11 cellular contexts compared by ENCODE assay signal in genomic region chr14:100069161-100069800, GRCh38. TPM values are rescaled to one million over a fixed set of nuclear protein-coding genes. Genes with fewer than 3 reads are reported as not detected.
DNase-seq lines count a peak whose midpoint lies in the region; ATAC-seq and TF ChIP-seq lines count a peak whose summit lies in the region.
"Had no signal": no experiment of that assay in that cellular context is flagged by ENCODE, and none has a peak within 500 bp of the region (broad histone marks: within the 10 kb centered on the region; RNA-seq: fewer than 3 reads in every experiment).

No MANE protein-coding gene starts in this region.

- peaks cover 63% of the 10 kb centered on the region for H3K4me1 Mint-ChIP-seq in activated CD4-positive, alpha-beta T cell treated with anti-CD3 and anti-CD28 coated beads for 36 hours
- peaks cover 18% of the 10 kb centered on the region for H3K4me1 Mint-ChIP-seq in endodermal cell

- H3K4me3 ChIP-seq in PC-3 (ENCODE audit: low read length): no peak overlapping the region
- no peak overlapping the region for H3K4me3 ChIP-seq in endodermal cell (ENCODE audit: low read length)
- peak overlapping the region; percentile 73 for H3K4me3 ChIP-seq in thymus (ENCODE audit: low read length)
- H3K4me3 ChIP-seq in smooth muscle cell: no peak overlapping the region

- TF ChIP-seq POLR2A in GM18505 (IDR thresholded peaks at IDR 0.05; ENCODE audit: borderline replicate concordance, extremely low read depth, insufficient read depth, insufficient read length): no peak

- H3K4me1 ChIP-seq in PC-3 (ENCODE audit: insufficient read depth, low read length): peaks cover 33% of the 10 kb centered on the region
- no peaks in the 10 kb centered on the region for H3K4me1 ChIP-seq in endodermal cell (ENCODE audit: control insufficient read depth, insufficient read depth, low read length)
- peaks cover 52% of the 10 kb centered on the region for H3K4me1 ChIP-seq in thymus (ENCODE audit: control insufficient read depth, insufficient read depth, low read length)
- H3K4me1 ChIP-seq in smooth muscle cell (ENCODE audit: low read depth): no peaks in the 10 kb centered on the region

- peak overlapping the region; percentile 99 for H3K27ac Mint-ChIP-seq in activated CD4-positive, alpha-beta T cell treated with anti-CD3 and anti-CD28 coated beads for 36 hours
- H3K27ac Mint-ChIP-seq in endodermal cell: peak overlapping the region; percentile 52

- H3K4me3 Mint-ChIP-seq in activated CD4-positive, alpha-beta T cell treated with anti-CD3 and anti-CD28 coated beads for 36 hours: peak overlapping the region; percentile 75
- H3K4me3 Mint-ChIP-seq in endodermal cell: no peak overlapping the region

- H4K20me1 ChIP-seq in PC-3 (ENCODE audit: low read length) (no peaks in the 10 kb centered on the region), smooth muscle cell (ENCODE audit: low read depth) (peaks cover 82% of the 10 kb centered on the region)

- POLR2A ChIA-PET in activated CD4-positive, alpha-beta T cell treated with anti-CD3 and anti-CD28 coated beads for 36 hours (lab: Charles Lee): interaction anchor here (0.7 to 12.0 kb wide), 4 partner anchors 11 to 206 kb away, joined by 3 to 162 read pairs (median 30); no protein-coding TSS in a partner anchor
- POLR2A ChIA-PET in PC-3 (lab: Charles Lee; ENCODE audit: unreplicated experiment): no interaction called here

- no peaks in the 10 kb centered on the region for H3K36me3 ChIP-seq in PC-3 (ENCODE audit: low read depth, low read length)
- no peaks in the 10 kb centered on the region for H3K36me3 ChIP-seq in endodermal cell (ENCODE audit: control insufficient read depth, insufficient read depth, low read length)
- H3K36me3 ChIP-seq in thymus (ENCODE audit: control insufficient read depth, insufficient read depth): peaks cover 3% of the 10 kb centered on the region
- no peaks in the 10 kb centered on the region for H3K36me3 ChIP-seq in smooth muscle cell (ENCODE audit: low read depth)

- H3F3A ChIP-seq in PC-3 (ENCODE audit: low read length, unreplicated experiment) (no peaks in the 10 kb centered on the region), smooth muscle cell (ENCODE audit: low read depth) (no peaks in the 10 kb centered on the region)

- H3K9me3 ChIP-seq in PC-3 (ENCODE audit: low read length) (no peaks in the 10 kb centered on the region), endodermal cell (ENCODE audit: control insufficient read depth, low read length) (no peaks in the 10 kb centered on the region), thymus (ENCODE audit: control insufficient read depth) (no peaks in the 10 kb centered on the region), smooth muscle cell (replicated peaks; ENCODE audit: low read depth) (no peaks in the 10 kb centered on the region)
- H3K9me3 ChIP-seq: psoas muscle had no signal

- no TSS peak for BruUV-seq in PC-3 (replicated peaks; lab: Mats Ljungman, UMichigan)

- no peaks in the 10 kb centered on the region for H3K27me3 Mint-ChIP-seq in activated CD4-positive, alpha-beta T cell treated with anti-CD3 and anti-CD28 coated beads for 36 hours
- H3K27me3 Mint-ChIP-seq in endodermal cell (ENCODE audit: insufficient read depth): no peaks in the 10 kb centered on the region

- H3K79me2 ChIP-seq in PC-3 (ENCODE audit: low read length): peaks cover 6% of the 10 kb centered on the region
- H3K79me2 ChIP-seq in smooth muscle cell (ENCODE audit: low read depth): peaks cover 25% of the 10 kb centered on the region

- no peaks in the 10 kb centered on the region for H3K9me2 ChIP-seq in PC-3 (replicated peaks; ENCODE audit: low read length)

- H3K4me2 ChIP-seq in PC-3 (ENCODE audit: low read length) (peak overlapping the region; percentile 9), smooth muscle cell (no peak overlapping the region)

- no peaks in the 10 kb centered on the region for H3K9me3 Mint-ChIP-seq in activated CD4-positive, alpha-beta T cell treated with anti-CD3 and anti-CD28 coated beads for 36 hours (ENCODE audit: low read depth)
- no peaks in the 10 kb centered on the region for H3K9me3 Mint-ChIP-seq in endodermal cell

- H2AFZ ChIP-seq in PC-3 (ENCODE audit: low read length) (peak overlapping the region; percentile 21; the same call in 1 of the 2 replicates), smooth muscle cell (ENCODE audit: low read depth) (no peak overlapping the region)

- H3K27ac ChIP-seq in PC-3 (ENCODE audit: low read length) (peak overlapping the region; percentile 88), endodermal cell (ENCODE audit: low read depth, low read length) (no peak overlapping the region), thymus (ENCODE audit: low read depth) (peak overlapping the region; percentile 95), smooth muscle cell (ENCODE audit: low read depth) (no peak overlapping the region)
- H3K27ac ChIP-seq: psoas muscle had no signal

- CTCF ChIA-PET in activated CD4-positive, alpha-beta T cell treated with anti-CD3 and anti-CD28 coated beads for 36 hours (lab: Charles Lee): interaction anchor here (0.6 to 17.2 kb wide), 15 partner anchors 14 to 385 kb away, joined by 3 to 300 read pairs (median 4); partner anchors contain the start of gene CYP46A1
- CTCF ChIA-PET in PC-3 (lab: Charles Lee): no interaction called here

- intact Hi-C loops in activated CD4-positive, alpha-beta T cell treated with anti-CD3 and anti-CD28 coated beads for 36 hours (cut with DNase I, micrococcal nuclease): loop anchor here (2.0 to 10.0 kb wide), 14 partner anchors 87 to 1904 kb away; partner anchors contain the start of genes CCNK (in 2 of the 2), SETD3 (in 2 of the 2), YY1 (in 2 of the 2) and BCL11B (in 1 of the 2)
- intact Hi-C loops in PC-3 (cut with micrococcal nuclease): no loop called here

- DNase-seq in activated CD4-positive, alpha-beta T cell treated with anti-CD3 and anti-CD28 coated beads for 36 hours: peak; percentile 59
- DNase-seq in activated CD4-positive, alpha-beta T cell treated with anti-CD3 and anti-CD28 coated beads for 4 hours: no peak
- DNase-seq in PC-3 (no peak), endodermal cell (no peak), smooth muscle cell (lab: John Stamatoyannopoulos, UW; ENCODE audit: unreplicated experiment) (no peak)
- DNase-seq: 8988T, NCI-H1694 had no signal

- H3K27me3 ChIP-seq in PC-3 (ENCODE audit: low read length): no peaks in the 10 kb centered on the region
- no peaks in the 10 kb centered on the region for H3K27me3 ChIP-seq in endodermal cell (ENCODE audit: control insufficient read depth, insufficient read depth, low read length, poor library complexity, severe bottlenecking)
- H3K27me3 ChIP-seq in thymus (ENCODE audit: control insufficient read depth, insufficient read depth): no peaks in the 10 kb centered on the region
- no peaks in the 10 kb centered on the region for H3K27me3 ChIP-seq in smooth muscle cell (ENCODE audit: low read depth)

- TF ChIP-seq CTCF in PC-3 (conservative IDR thresholded peaks at IDR 0.05; ENCODE audit: low read depth, low read length): no peak
- TF ChIP-seq CTCF in endodermal cell (conservative IDR thresholded peaks at IDR 0.05): no peak
- TF ChIP-seq CTCF in smooth muscle cell (IDR thresholded peaks at IDR 0.05; ENCODE audit: borderline replicate concordance, insufficient read depth, poor library complexity, severe bottlenecking): no peak

- WGBS in endodermal cell (ENCODE audit: insufficient coverage in 1 of 2, insufficient read length in 1 of 2), 2 experiments: 88 to 98% methylated on average over 5 to 9 of the region's 9 CpGs
- 55% methylated on average over 9 of the region's 9 CpGs for WGBS in thymus
- 94% methylated on average over 9 of the region's 9 CpGs for WGBS in smooth muscle cell (ENCODE audit: low lambda C conversion rate)

- peak overlapping the region; percentile 41 for H3K9ac ChIP-seq in PC-3 (ENCODE audit: low read length)
- H3K9ac ChIP-seq in endodermal cell (ENCODE audit: extremely low read depth, low read length, poor library complexity, severe bottlenecking): no peak overlapping the region
- H3K9ac ChIP-seq in smooth muscle cell (ENCODE audit: low read depth): no peak overlapping the region

- no peak for ATAC-seq in activated CD4-positive, alpha-beta T cell treated with anti-CD3 and anti-CD28 coated beads for 36 hours
- ATAC-seq in PC-3 (no peak), HG03196 (IDR thresholded peaks at IDR 0.05; ENCODE audit: unreplicated experiment) (no peak), GM18505 (IDR thresholded peaks at IDR 0.05; ENCODE audit: unreplicated experiment) (no peak)

- H3K36me3 Mint-ChIP-seq in activated CD4-positive, alpha-beta T cell treated with anti-CD3 and anti-CD28 coated beads for 36 hours (ENCODE audit: low read depth): peaks cover 57% of the 10 kb centered on the region
- no peaks in the 10 kb centered on the region for H3K36me3 Mint-ChIP-seq in endodermal cell (ENCODE audit: low read depth)

RNA-seq across cellular contexts. Expression of gene EVL, which starts 4.1 kb away (rescaled TPM):
- 100 to 1,000 TPM; 249 to 378 TPM for total RNA-seq in activated CD4-positive, alpha-beta T cell treated with anti-CD3 and anti-CD28 coated beads for 36 hours
- total RNA-seq in PC-3 (2014; rRNA removed): 26.5 and 31.7 TPM in 2 replicates
- 10 to 100 TPM; 61.1 to 71.3 TPM for total RNA-seq in endodermal cell
- 234 TPM for polyA plus RNA-seq in endodermal cell (2013, experiment 1 of 2)
- polyA plus RNA-seq in endodermal cell (2013, experiment 2 of 2): 188 TPM
- polyA plus RNA-seq in thymus: 233 TPM
- total RNA-seq in smooth muscle cell: 19.5 and 22.0 TPM in 2 replicates
- polyA plus RNA-seq in smooth muscle cell: 26.3 and 31.3 TPM in 2 replicates

Comparison
In these comparisons a context has a peak if more than half of its experiments do, and no peak if none do; other contexts are left out.
1. H3K27ac ChIP-seq: peak in PC-3 (single experiment) and thymus (single experiment); none in endodermal cell (single experiment) and smooth muscle cell (single experiment).